In genomic region chr7:12692035-12692434, GRCh38 we compare ENCODE assay signal across 21 cellular contexts.
"Had no signal": no experiment of that assay in that cellular context is flagged by ENCODE, and none has a peak within 500 bp of the region (broad histone marks: within the 10 kb centered on the region; RNA-seq: fewer than 3 reads in every experiment).

No MANE protein-coding gene starts in this region.

- H3K4me1 ChIP-seq: vagina had no signal

- H3K9me3 Mint-ChIP-seq: natural killer cell; stimulated activated memory B cell treated with anti-CD40 and anti-IgM and Interleukin-4, amounts not matched to agents 10 μg/mL and 1 μg/mL and 100 μg/mL, for 72 hours; stimulated activated naive CD8-positive, alpha-beta T cell treated with anti-CD3 and anti-CD28 coated beads, Interleukin-15, Interleukin-2, amounts not matched to agents 100 ng/mL and 50 ng/mL, for 24 hours had no signal

- DNase-seq: effector memory CD4-positive, alpha-beta T cell; esophagus squamous epithelium; foreskin fibroblast; glutamatergic neuron; islet precursor cell; natural killer cell; posterior cingulate gyrus; small intestine; stimulated activated CD4-positive, alpha-beta T cell treated with anti-CD3 and anti-CD28 coated beads, Interleukin-2, amount 100 ng/mL, for 48 hours; stimulated activated CD8-positive, alpha-beta memory T cell treated with anti-CD3 and anti-CD28 coated beads, Interleukin-4, amount 100 ng/mL, for 48 hours; testis; upper lobe of right lung had no signal

- H3K36me3 Mint-ChIP-seq: natural killer cell; stimulated activated memory B cell treated with anti-CD40 and anti-IgM and Interleukin-4, amounts not matched to agents 10 μg/mL and 1 μg/mL and 100 μg/mL, for 72 hours had no signal

- H3K27me3 ChIP-seq: esophagus squamous epithelium, gastroesophageal sphincter, right atrium auricular region, testis, tibial nerve, upper lobe of right lung, vagina had no signal

- ATAC-seq: gastroesophageal sphincter; left lobe of liver; natural killer cell; stimulated activated memory B cell treated with anti-CD40 and anti-IgM and Interleukin-4, amounts not matched to agents 10 μg/mL and 1 μg/mL and 100 μg/mL, for 72 hours; upper lobe of right lung had no signal

- H3K9me3 ChIP-seq: esophagus squamous epithelium, gastroesophageal sphincter, right atrium auricular region, testis, tibial nerve, upper lobe of right lung, vagina had no signal

- H3K27me3 Mint-ChIP-seq: stimulated activated memory B cell treated with anti-CD40 and anti-IgM and Interleukin-4, amounts not matched to agents 10 μg/mL and 1 μg/mL and 100 μg/mL, for 72 hours; stimulated activated naive CD8-positive, alpha-beta T cell treated with anti-CD3 and anti-CD28 coated beads, Interleukin-15, Interleukin-2, amounts not matched to agents 100 ng/mL and 50 ng/mL, for 24 hours had no signal

- H3K27ac ChIP-seq: epithelial cell of prostate, gastroesophageal sphincter, right atrium auricular region, testis, tibial nerve, upper lobe of right lung, vagina had no signal

- H3K4me3 Mint-ChIP-seq: natural killer cell; stimulated activated memory B cell treated with anti-CD40 and anti-IgM and Interleukin-4, amounts not matched to agents 10 μg/mL and 1 μg/mL and 100 μg/mL, for 72 hours; stimulated activated naive CD8-positive, alpha-beta T cell treated with anti-CD3 and anti-CD28 coated beads, Interleukin-15, Interleukin-2, amounts not matched to agents 100 ng/mL and 50 ng/mL, for 24 hours had no signal

- H3K27ac Mint-ChIP-seq: natural killer cell; stimulated activated memory B cell treated with anti-CD40 and anti-IgM and Interleukin-4, amounts not matched to agents 10 μg/mL and 1 μg/mL and 100 μg/mL, for 72 hours; stimulated activated naive CD8-positive, alpha-beta T cell treated with anti-CD3 and anti-CD28 coated beads, Interleukin-15, Interleukin-2, amounts not matched to agents 100 ng/mL and 50 ng/mL, for 24 hours had no signal

- H3K36me3 ChIP-seq: esophagus squamous epithelium, gastroesophageal sphincter, right atrium auricular region, tibial nerve, upper lobe of right lung, vagina had no signal

- H3K4me3 ChIP-seq: right atrium auricular region, testis, tibial nerve had no signal

- FAIRE-seq: endometrium, small intestine had no signal
